21 cellular contexts compared by ENCODE assay signal in the genomic region with DNA sequence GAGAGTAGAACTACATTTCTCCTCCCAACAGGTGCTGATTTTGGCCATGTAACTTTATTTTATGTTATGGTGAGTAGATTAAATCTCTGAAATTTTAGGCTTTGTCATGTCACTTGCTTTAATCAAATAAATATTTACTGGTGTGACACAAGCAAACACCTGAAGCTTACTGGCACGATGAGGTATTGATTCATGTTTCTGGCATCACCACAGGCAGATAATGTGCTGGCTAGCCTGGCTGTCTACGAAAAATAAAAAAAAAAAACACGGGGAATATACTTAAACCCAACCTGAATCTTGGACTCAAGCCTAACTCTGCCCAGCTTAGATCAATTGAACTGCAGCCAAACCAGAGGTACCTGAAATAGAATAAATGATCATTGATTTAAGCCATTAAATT.
DNase-seq lines count a peak whose midpoint lies in the region; ATAC-seq, FAIRE-seq and TF ChIP-seq lines count a peak whose summit lies in the region.
"Had no signal": no experiment of that assay in that cellular context is flagged by ENCODE, and none has a peak within 500 bp of the region (broad histone marks: within the 10 kb centered on the region; RNA-seq: fewer than 3 reads in every experiment).

No MANE protein-coding gene starts in this region.

- no peaks in the 10 kb centered on the region for H3K36me3 ChIP-seq in kidney (ENCODE audit: control insufficient read depth in 1 of 2, insufficient read depth in 2 of 2, low read length in 2 of 2)
- H3K36me3 ChIP-seq: BLaER1, HAP-1 had no signal

- intact Hi-C loops in kidney (cut with DNase I), result no loop called here

- peaks cover 0 to 2% of the 10 kb centered on the region in 2 donors for H3K9me3 ChIP-seq in kidney (ENCODE audit: control insufficient read depth in 1 of 2, low read length in 2 of 2)

- H3K9ac ChIP-seq in kidney (ENCODE audit: low read length in 2 of 2), result no peak overlapping the region
- H3K9ac ChIP-seq: BLaER1 had no signal

- H3K4me1 ChIP-seq in kidney (ENCODE audit: control insufficient read depth in 1 of 2, insufficient read depth in 1 of 2, low read depth in 1 of 2, low read length in 2 of 2), result no peaks in the 10 kb centered on the region
- H3K4me1 ChIP-seq: BLaER1, HAP-1 had no signal

- ATAC-seq in left lobe of liver (peak; percentile 86), GM21529 (IDR thresholded peaks at IDR 0.05; ENCODE audit: unreplicated experiment) (no peak), HG03135 (IDR thresholded peaks at IDR 0.05; ENCODE audit: unreplicated experiment) (no peak)
- ATAC-seq: CD8-positive, alpha-beta T cell; T-helper 17 cell had no signal

- no peak overlapping the region for H3K27ac ChIP-seq in kidney (ENCODE audit: low read depth in 2 of 2, low read length in 2 of 2)
- H3K27ac ChIP-seq: BLaER1, HL-60 had no signal

- no peak for FAIRE-seq in kidney (lab: Jason Lieb, UNC)
- FAIRE-seq: A204.1, D721Med, HTR-8/SVneo had no signal

- no peak for TF ChIP-seq CTCF in kidney (IDR thresholded peaks at IDR 0.05; ENCODE audit: borderline replicate concordance, extremely low read depth, insufficient read depth)

- DNase-seq in NCI-H2171 treated with DMSO at 0.1 percent for 48 hours (lab: John Stamatoyannopoulos, UW) (peak; percentile 13), NCI-H2171 (lab: John Stamatoyannopoulos, UW) (no peak), NCI-H128 (lab: John Stamatoyannopoulos, UW; ENCODE audit: unreplicated experiment) (peak; percentile 24), NCI-H2196 treated with DMSO at 0.1 percent for 48 hours (lab: John Stamatoyannopoulos, UW; ENCODE audit: unreplicated experiment) (peak; percentile 11), left lobe of liver (ENCODE audit: low spot score) (peak; percentile 46), kidney (no peak)
- DNase-seq: CD8-positive, alpha-beta T cell; NCI-H1436 treated with DMSO at 0.1 percent for 48 hours; NCI-H2227 treated with DMSO at 0.1 percent for 48 hours; NCI-H526; RPMI8226; SIG-M5; T-helper 17 cell had no signal

- H3K4me3 ChIP-seq in kidney (ENCODE audit: low read length in 2 of 2), result no peak overlapping the region
- H3K4me3 ChIP-seq: BLaER1, HAP-1 had no signal

Comparison
In these comparisons a context has a peak if more than half of its experiments do, and no peak if none do; other contexts are left out.
1. DNase-seq: peak in NCI-H2171 treated with DMSO at 0.1 percent for 48 hours (single experiment), NCI-H128 (single experiment), NCI-H2196 treated with DMSO at 0.1 percent for 48 hours (single experiment) and left lobe of liver (single experiment); none in NCI-H2171 (single experiment) and kidney (single experiment).